In genomic region chr17:38484242-38485145, GRCh38 we compare ENCODE assay signal across 8 cellular contexts. TPM values are rescaled to one million over a fixed set of nuclear protein-coding genes. Genes with fewer than 3 reads are reported as not detected.
DNase-seq lines count a peak whose midpoint lies in the region; ATAC-seq and TF ChIP-seq lines count a peak whose summit lies in the region.
"Not testable (repeated sequence)": the region's sequence is repeated elsewhere in the genome, so short reads cannot be mapped to it uniquely, and the experiment has no call there.

No MANE protein-coding gene starts in this region.

- intact Hi-C loops in left colon (cut with DNase I, micrococcal nuclease), result not testable (repeated sequence)
- intact Hi-C loops in spleen (cut with DNase I; ENCODE audit: low total_unique reads) (loop anchor here (10.0 kb wide), 1 partner anchor 60 kb away; the partner anchor contains the start of gene ARHGAP23), vagina (cut with DNase I) (loop anchor here (10.0 kb wide), 1 partner anchor 60 kb away; the partner anchor contains the start of gene ARHGAP23)

- TF ChIP-seq POLR2A in spleen (IDR thresholded peaks at IDR 0.05); vagina (IDR thresholded peaks at IDR 0.05): not testable (repeated sequence)

- ATAC-seq in RWPE2 (ENCODE audit: low read depth), result peak; percentile 87
- peak; percentile 76 for ATAC-seq in left colon

- not testable (repeated sequence) for H3K9me3 ChIP-seq in RWPE2 (ENCODE audit: severe bottlenecking); spleen; vagina

- not testable (repeated sequence) for H3K27ac ChIP-seq in RWPE2 (ENCODE audit: poor library complexity, severe bottlenecking)
- H3K27ac ChIP-seq in spleen (peak overlapping the region in 5 of 8 donors; percentile 39 to 70 (median 58)), vagina (peak overlapping the region; percentile 68)

- 44 to 53% (median 50%) methylated on average over 20 to 21 of the region's 21 CpGs for WGBS in spleen, 5 donors

- not testable (repeated sequence) for H3K4me1 ChIP-seq in RWPE2 (ENCODE audit: insufficient read depth, poor library complexity, severe bottlenecking)
- H3K4me1 ChIP-seq in spleen, result peaks cover 0 to 31% (median 16%) of the 10 kb centered on the region in 6 donors
- H3K4me1 ChIP-seq in vagina, result peaks cover 16% of the 10 kb centered on the region

- not testable (repeated sequence) for H3K27me3 ChIP-seq in RWPE2 (ENCODE audit: insufficient read depth, poor library complexity, severe bottlenecking); spleen (replicated peaks in 1 of 7); vagina

- TF ChIP-seq CTCF in RWPE2 (IDR thresholded peaks at IDR 0.05; ENCODE audit: poor library complexity, severe bottlenecking), result peak; percentile 72
- peak; percentile 41 to 85 (median 74) for TF ChIP-seq CTCF in spleen (IDR thresholded peaks at IDR 0.05 in 8 of 11, conservative IDR thresholded peaks at IDR 0.05 in 3 of 11)
- peak; percentile 71 to 88 (median 86) for TF ChIP-seq CTCF in vagina (IDR thresholded peaks at IDR 0.05)

- H3K4me3 ChIP-seq in RWPE2 (ENCODE audit: severe bottlenecking); spleen; vagina: not testable (repeated sequence)

- DNase-seq in GM03348 (ENCODE audit: low spot score), result peak; percentile 65
- peak; percentile 64 for DNase-seq in NCI-H1092 (lab: John Stamatoyannopoulos, UW)
- not testable (repeated sequence) for DNase-seq in RWPE2 (ENCODE audit: low spot score); vagina (ENCODE audit: extremely low spot score in 2 of 2)
- peak; percentile 49 for DNase-seq in activated T-cell treated with anti-CD3 and anti-CD28 coated beads for 4 hours
- DNase-seq in dermis microvascular lymphatic vessel endothelial cell (ENCODE audit: low read depth in 2 of 2), result peak; percentile 50 to 64
- peak in 1 of 2 donors; percentile 70 for DNase-seq in left colon
- DNase-seq in spleen, result peak; percentile 83

- H3K36me3 ChIP-seq in RWPE2 (ENCODE audit: low read depth) (peaks cover 66% of the 10 kb centered on the region), spleen (peaks cover 0 to 74% (median 2%) of the 10 kb centered on the region in 6 donors), vagina (peaks cover 0 to 12% of the 10 kb centered on the region in 2 donors)

RNA-seq across cellular contexts. Expression of gene ARHGAP23, which starts 56.2 kb away (rescaled TPM):
- total RNA-seq in dermis microvascular lymphatic vessel endothelial cell (28.2 and 43.1 TPM in 2 replicates), left colon (10 to 100 TPM in 1 of 2 donors, 1 to 10 TPM in 1; 3.9 to 11.3 TPM), spleen (100 to 1,000 TPM in 4 of 7 donors, 10 to 100 TPM in 3; 60.5 to 250 (median 109) TPM), vagina (70.2 TPM)
- polyA plus RNA-seq in spleen, result 10 to 100 TPM in 1 of 3 donors, 1 to 10 TPM in 2; 7.5 to 35.4 (median 9.0) TPM
